18 cellular contexts compared by ENCODE assay signal in genomic region chr11:78796956-78797355, GRCh38.
DNase-seq lines count a peak whose midpoint lies in the region; ATAC-seq and TF ChIP-seq lines count a peak whose summit lies in the region.
"Had no signal": no experiment of that assay in that cellular context is flagged by ENCODE, and none has a peak within 500 bp of the region (broad histone marks: within the 10 kb centered on the region; RNA-seq: fewer than 3 reads in every experiment).

No MANE protein-coding gene starts in this region.

- peaks cover 2% of the 10 kb centered on the region for H3K9me3 Mint-ChIP-seq in chondrocyte (ENCODE audit: low read depth)
- H3K9me3 Mint-ChIP-seq: activated naive CD4-positive, alpha-beta T cell treated with anti-CD3 and anti-CD28 coated beads, Interleukin-2, amount 50 U/mL, for 24 hours; stimulated activated naive B cell treated with anti-CD40 and anti-IgM and Interleukin-4, amounts not matched to agents 10 μg/mL and 1 μg/mL and 100 μg/mL, for 72 hours had no signal

- H3K27me3 ChIP-seq in MG63 (no peaks in the 10 kb centered on the region), kidney epithelial cell (ENCODE audit: control insufficient read depth, insufficient read depth, low read length) (no peaks in the 10 kb centered on the region)
- H3K27me3 ChIP-seq: BLaER1 had no signal

- H3K27me3 Mint-ChIP-seq in chondrocyte (ENCODE audit: low read depth) = no peaks in the 10 kb centered on the region

- no peaks in the 10 kb centered on the region for H3K36me3 Mint-ChIP-seq in chondrocyte (ENCODE audit: low read depth)
- H3K36me3 Mint-ChIP-seq: activated naive CD4-positive, alpha-beta T cell treated with anti-CD3 and anti-CD28 coated beads, Interleukin-2, amount 50 U/mL, for 24 hours; stimulated activated naive B cell treated with anti-CD40 and anti-IgM and Interleukin-4, amounts not matched to agents 10 μg/mL and 1 μg/mL and 100 μg/mL, for 72 hours had no signal

- TF ChIP-seq CTCF in chondrocyte (IDR thresholded peaks at IDR 0.05) (no peak), kidney epithelial cell (IDR thresholded peaks at IDR 0.05; ENCODE audit: insufficient read depth, low read length, poor library complexity, severe bottlenecking) (no peak)

- no peaks in the 10 kb centered on the region for H3K36me3 ChIP-seq in MG63
- H3K36me3 ChIP-seq in kidney epithelial cell (ENCODE audit: control insufficient read depth, insufficient read depth, low read length) = no peaks in the 10 kb centered on the region

- ATAC-seq in HG03095 (IDR thresholded peaks at IDR 0.05; ENCODE audit: unreplicated experiment) (no peak), GM18867 (IDR thresholded peaks at IDR 0.05; ENCODE audit: unreplicated experiment) (no peak)
- ATAC-seq: HepG2; psoas muscle; stimulated activated naive B cell treated with anti-CD40 and anti-IgM and Interleukin-4, amounts not matched to agents 10 μg/mL and 1 μg/mL and 100 μg/mL, for 72 hours had no signal

- H3K4me1 Mint-ChIP-seq in chondrocyte (ENCODE audit: low read depth) = peaks cover 62% of the 10 kb centered on the region
- H3K4me1 Mint-ChIP-seq: activated naive CD4-positive, alpha-beta T cell treated with anti-CD3 and anti-CD28 coated beads, Interleukin-2, amount 50 U/mL, for 24 hours; stimulated activated naive B cell treated with anti-CD40 and anti-IgM and Interleukin-4, amounts not matched to agents 10 μg/mL and 1 μg/mL and 100 μg/mL, for 72 hours had no signal

- peak; percentile 75 for DNase-seq in AG08396 (ENCODE audit: low spot score)
- peak; percentile 40 for DNase-seq in MG63
- DNase-seq in chondrocyte (ENCODE audit: low spot score) = no peak
- peak; percentile 75 for DNase-seq in kidney epithelial cell (ENCODE audit: low read depth)
- DNase-seq in NCI-H345 (lab: John Stamatoyannopoulos, UW) = no peak
- no peak for DNase-seq in islet precursor cell
- DNase-seq: hippocampal formation; midbrain; NCI-H1417 treated with DMSO at 0.1 percent for 48 hours; NCI-H524; psoas muscle; stimulated activated CD4-positive, alpha-beta T cell treated with anti-CD3 and anti-CD28 coated beads, Interleukin-4, amount 100 ng/mL, for 24 hours; stimulated activated naive B cell treated with anti-CD40 and anti-IgM and Interleukin-4, amounts not matched to agents 10 μg/mL and 1 μg/mL and 100 μg/mL, for 72 hours had no signal

- no peak overlapping the region for H3K4me3 Mint-ChIP-seq in chondrocyte (ENCODE audit: unreplicated experiment)
- H3K4me3 Mint-ChIP-seq: activated naive CD4-positive, alpha-beta T cell treated with anti-CD3 and anti-CD28 coated beads, Interleukin-2, amount 50 U/mL, for 24 hours; stimulated activated naive B cell treated with anti-CD40 and anti-IgM and Interleukin-4, amounts not matched to agents 10 μg/mL and 1 μg/mL and 100 μg/mL, for 72 hours had no signal

- H3K9me3 ChIP-seq in MG63 = no peaks in the 10 kb centered on the region
- H3K9me3 ChIP-seq: BLaER1, psoas muscle had no signal

- no peak overlapping the region for H3K4me3 ChIP-seq in MG63
- H3K4me3 ChIP-seq in kidney epithelial cell (ENCODE audit: low read depth, low read length) = no peak overlapping the region
- H3K4me3 ChIP-seq: BLaER1, psoas muscle had no signal

- H3K27ac Mint-ChIP-seq in chondrocyte (ENCODE audit: unreplicated experiment) = peak overlapping the region; percentile 76
- H3K27ac Mint-ChIP-seq: activated naive CD4-positive, alpha-beta T cell treated with anti-CD3 and anti-CD28 coated beads, Interleukin-2, amount 50 U/mL, for 24 hours; stimulated activated naive B cell treated with anti-CD40 and anti-IgM and Interleukin-4, amounts not matched to agents 10 μg/mL and 1 μg/mL and 100 μg/mL, for 72 hours had no signal

Comparison
In these comparisons a context has a peak if more than half of its experiments do, and no peak if none do; other contexts are left out.
1. DNase-seq: peak in AG08396 (single experiment), MG63 (single experiment) and kidney epithelial cell (single experiment); none in chondrocyte (single experiment), NCI-H345 (single experiment) and islet precursor cell (single experiment).